ENCODE assay signal across 9 cellular contexts in genomic region chr15:80455668-80456442, GRCh38. TPM values are rescaled to one million over a fixed set of nuclear protein-coding genes. Genes with fewer than 3 reads are reported as not detected.
A peak's percentile ranks its signal among the peaks of the same experiment; 100 is the strongest.
DNase-seq lines count a peak whose midpoint lies in the region; ATAC-seq and TF ChIP-seq lines count a peak whose summit lies in the region.
"Had no signal": no experiment of that assay in that cellular context is flagged by ENCODE, and none has a peak within 500 bp of the region (broad histone marks: within the 10 kb centered on the region; RNA-seq: fewer than 3 reads in every experiment).

No MANE protein-coding gene starts in this region.

- no peak overlapping the region for H3K27ac ChIP-seq in CD4-positive, alpha-beta T cell (ENCODE audit: low read depth, low read length)
- peak overlapping the region; percentile 3 for H3K27ac ChIP-seq in layer of hippocampus (ENCODE audit: low read depth, low read length)

- peak; percentile 64 for ATAC-seq in CD4-positive, alpha-beta T cell (ENCODE audit: poor library complexity)
- ATAC-seq in central memory CD8-positive, alpha-beta T cell (replicated peaks; ENCODE audit: extremely low read depth, poor library complexity, severe bottlenecking), result no peak
- no peak for ATAC-seq in GM18520 (IDR thresholded peaks at IDR 0.05; ENCODE audit: unreplicated experiment)

- peaks cover 7% of the 10 kb centered on the region for H3K4me1 Mint-ChIP-seq in CD4-positive, alpha-beta T cell (ENCODE audit: low read depth)
- H3K4me1 Mint-ChIP-seq in central memory CD8-positive, alpha-beta T cell, result no peaks in the 10 kb centered on the region

- H3K4me3 Mint-ChIP-seq in CD4-positive, alpha-beta T cell, result no peak overlapping the region
- H3K4me3 Mint-ChIP-seq in central memory CD8-positive, alpha-beta T cell, result no peak overlapping the region
- H3K4me3 Mint-ChIP-seq: T-helper 1 cell treated with Interleukin-12 subunit alpha and Interleukin-12 subunit beta and Interleukin-4 antibody, amounts not matched to agents 30 μg/mL and 1 μg/mL, for 36 hours had no signal

- no peak overlapping the region for H3K27ac Mint-ChIP-seq in CD4-positive, alpha-beta T cell
- no peak overlapping the region for H3K27ac Mint-ChIP-seq in central memory CD8-positive, alpha-beta T cell (ENCODE audit: low read depth)
- H3K27ac Mint-ChIP-seq: T-helper 1 cell treated with Interleukin-12 subunit alpha and Interleukin-12 subunit beta and Interleukin-4 antibody, amounts not matched to agents 30 μg/mL and 1 μg/mL, for 36 hours had no signal

- no peaks in the 10 kb centered on the region for H3K9me3 ChIP-seq in CD4-positive, alpha-beta T cell (ENCODE audit: control insufficient read depth, low read length)

- H3K9me3 Mint-ChIP-seq in CD4-positive, alpha-beta T cell, result no peaks in the 10 kb centered on the region
- H3K9me3 Mint-ChIP-seq in central memory CD8-positive, alpha-beta T cell, result no peaks in the 10 kb centered on the region
- H3K9me3 Mint-ChIP-seq: T-helper 1 cell treated with Interleukin-12 subunit alpha and Interleukin-12 subunit beta and Interleukin-4 antibody, amounts not matched to agents 30 μg/mL and 1 μg/mL, for 36 hours had no signal

- peaks cover 23% of the 10 kb centered on the region for H3K27me3 Mint-ChIP-seq in CD4-positive, alpha-beta T cell
- H3K27me3 Mint-ChIP-seq in central memory CD8-positive, alpha-beta T cell, result peaks cover 42% of the 10 kb centered on the region

- TF ChIP-seq CTCF in CD4-positive, alpha-beta T cell (IDR thresholded peaks at IDR 0.05), result peak; percentile 83
- peak; percentile 71 for TF ChIP-seq CTCF in WI38 (IDR thresholded peaks at IDR 0.05; ENCODE audit: low read depth, low read length)

- POLR2A ChIA-PET in CD4-positive, alpha-beta T cell (lab: Charles Lee), result no interaction called here

- peak; percentile 17 to 47 (median 24) for DNase-seq in CD4-positive, alpha-beta T cell
- DNase-seq in H7, result peak; percentile 82
- DNase-seq in NCI-H2171 treated with DMSO at 0.1 percent for 48 hours (lab: John Stamatoyannopoulos, UW), result peak; percentile 82
- DNase-seq in central memory CD8-positive, alpha-beta T cell (ENCODE audit: low spot score in 2 of 2), result peak; percentile 18 to 20
- DNase-seq in stimulated activated CD4-positive, alpha-beta T cell treated with anti-CD3 and anti-CD28 coated beads, Interleukin-4, amount 100 ng/mL, for 1 hour, result peak; percentile 46

- CTCF ChIA-PET in CD4-positive, alpha-beta T cell (lab: Charles Lee), result interaction anchor here (1.2 to 3.6 kb wide), 4 partner anchors 9 to 810 kb away, joined by 5 to 11 read pairs (median 9); no protein-coding TSS in a partner anchor

- no peaks in the 10 kb centered on the region for H3K36me3 ChIP-seq in H7 (replicated peaks; ENCODE audit: control insufficient read depth, insufficient read depth, low read length)

- intact Hi-C loops in CD4-positive, alpha-beta T cell (cut with DNase I, micrococcal nuclease), result loop anchor here (1.0 to 5.0 kb wide), 4 partner anchors 320 to 810 kb away; no protein-coding TSS in a partner anchor

- no peaks in the 10 kb centered on the region for H3K36me3 Mint-ChIP-seq in CD4-positive, alpha-beta T cell (ENCODE audit: low read depth)
- H3K36me3 Mint-ChIP-seq in central memory CD8-positive, alpha-beta T cell (ENCODE audit: insufficient read depth), result no peaks in the 10 kb centered on the region

- peaks cover 11% of the 10 kb centered on the region for H3K27me3 ChIP-seq in CD4-positive, alpha-beta T cell (ENCODE audit: control insufficient read depth, insufficient read depth, low read length)
- no peaks in the 10 kb centered on the region for H3K27me3 ChIP-seq in H7 (ENCODE audit: control insufficient read depth, insufficient read depth, low read length)
- H3K27me3 ChIP-seq in layer of hippocampus (ENCODE audit: control insufficient read depth, insufficient read depth, low read length), result no peaks in the 10 kb centered on the region

- H3K4me3 ChIP-seq in H7 (ENCODE audit: insufficient read depth, low read depth, low read length) (no peak overlapping the region), WI38 (ENCODE audit: low read depth, low read length) (peak overlapping the region; percentile 22; the same call in 1 of the 2 replicates)

RNA-seq across cellular contexts. Expression of gene ARNT2, which starts 51.7 kb away (rescaled TPM):
- not detected for total RNA-seq in CD4-positive, alpha-beta T cell
- 1.5 and 3.1 TPM in 2 replicates for total RNA-seq in H7 (2014; rRNA removed; shearing (Covaris generic))

Comparison
In these comparisons a context has a peak if more than half of its experiments do, and no peak if none do; other contexts are left out.
1. DNase-seq: peak in every context shown above with its lines; median percentile 82 in H7; 82 in NCI-H2171 treated with DMSO at 0.1 percent for 48 hours; 46 in stimulated activated CD4-positive, alpha-beta T cell treated with anti-CD3 and anti-CD28 coated beads, Interleukin-4, amount 100 ng/mL, for 1 hour; 24 in CD4-positive, alpha-beta T cell; 19 in central memory CD8-positive, alpha-beta T cell.